20 cellular contexts compared by ENCODE assay signal in genomic region chr4:166198041-166198440, GRCh38.
"Had no signal": no experiment of that assay in that cellular context is flagged by ENCODE, and none has a peak within 500 bp of the region (broad histone marks: within the 10 kb centered on the region; RNA-seq: fewer than 3 reads in every experiment).

No MANE protein-coding gene starts in this region.

- H3K27me3 Mint-ChIP-seq: activated naive CD8-positive, alpha-beta T cell treated with anti-CD3 and anti-CD28 coated beads, Interleukin-2, amount 50 U/mL, for 24 hours; activated T-helper 17 cell treated with anti-CD3 and anti-CD28 coated beads, Interleukin-2, amount 50 U/mL, for 72 hours; naive B cell had no signal

- FAIRE-seq: kidney had no signal

- H3K27me3 ChIP-seq: heart left ventricle, left lung, tibial artery, vagina had no signal

- H3K4me3 Mint-ChIP-seq: activated naive CD8-positive, alpha-beta T cell treated with anti-CD3 and anti-CD28 coated beads, Interleukin-2, amount 50 U/mL, for 24 hours; activated T-helper 17 cell treated with anti-CD3 and anti-CD28 coated beads, Interleukin-2, amount 50 U/mL, for 72 hours; naive B cell; stimulated activated effector memory CD8-positive, alpha-beta T cell treated with anti-CD3 and anti-CD28 coated beads, Interleukin-12 subunit alpha, Interleukin-12 subunit beta, amount 100 ng/mL, for 72 hours; T-helper 1 cell treated with Interleukin-12 subunit alpha and Interleukin-12 subunit beta and Interleukin-4 antibody, amounts not matched to agents 30 μg/mL and 1 μg/mL, for 36 hours had no signal

- H3K9me3 ChIP-seq: heart left ventricle, left lung, tibial artery, vagina had no signal

- H3K27ac Mint-ChIP-seq: activated naive CD8-positive, alpha-beta T cell treated with anti-CD3 and anti-CD28 coated beads, Interleukin-2, amount 50 U/mL, for 24 hours; activated T-helper 17 cell treated with anti-CD3 and anti-CD28 coated beads, Interleukin-2, amount 50 U/mL, for 72 hours; naive B cell; stimulated activated effector memory CD8-positive, alpha-beta T cell treated with anti-CD3 and anti-CD28 coated beads, Interleukin-12 subunit alpha, Interleukin-12 subunit beta, amount 100 ng/mL, for 72 hours; T-helper 1 cell treated with Interleukin-12 subunit alpha and Interleukin-12 subunit beta and Interleukin-4 antibody, amounts not matched to agents 30 μg/mL and 1 μg/mL, for 36 hours had no signal

- H3K27ac ChIP-seq: heart left ventricle, left lung, parathyroid adenoma, tibial artery, vagina had no signal

- H3K36me3 Mint-ChIP-seq: naive B cell; stimulated activated effector memory CD8-positive, alpha-beta T cell treated with anti-CD3 and anti-CD28 coated beads, Interleukin-12 subunit alpha, Interleukin-12 subunit beta, amount 100 ng/mL, for 72 hours had no signal

- ATAC-seq: activated naive CD8-positive, alpha-beta T cell treated with anti-CD3 and anti-CD28 coated beads, Interleukin-2, amount 50 U/mL, for 24 hours; activated T-helper 17 cell treated with anti-CD3 and anti-CD28 coated beads, Interleukin-2, amount 50 U/mL, for 72 hours; heart left ventricle; left lung; stimulated activated effector memory CD8-positive, alpha-beta T cell treated with anti-CD3 and anti-CD28 coated beads, Interleukin-12 subunit alpha, Interleukin-12 subunit beta, amount 100 ng/mL, for 72 hours had no signal

- H3K36me3 ChIP-seq: heart left ventricle, left lung, tibial artery, vagina had no signal

- H3K4me1 ChIP-seq: heart left ventricle, left lung, parathyroid adenoma, tibial artery, vagina had no signal

- DNase-seq: activated CD4-positive, alpha-beta T cell treated with anti-CD3 and anti-CD28 coated beads, Interleukin-2, amount 50 U/mL, for 4 hours; activated CD4-positive, CD25-positive, alpha-beta regulatory T cell; activated naive CD4-positive, alpha-beta T cell treated with Interleukin-2 at 50 U/mL for 16 hours; activated naive CD8-positive, alpha-beta T cell treated with anti-CD3 and anti-CD28 coated beads, Interleukin-2, amount 50 U/mL, for 24 hours; aorta; effector CD8-positive, alpha-beta T cell; foreskin melanocyte; heart left ventricle; kidney; left lung; mammary epithelial cell; naive B cell; stimulated activated CD4-positive, alpha-beta T cell treated with anti-CD3 and anti-CD28 coated beads, Interleukin-12 subunit alpha, Interleukin-12 subunit beta, amount 100 ng/mL, for 4 hours; stimulated activated CD4-positive, alpha-beta T cell treated with anti-CD3 and anti-CD28 coated beads, Interleukin-2, amount 100 ng/mL, for 24 hours; tibial artery had no signal

- H3K4me3 ChIP-seq: heart left ventricle, left lung, tibial artery, vagina had no signal

- H3K9me3 Mint-ChIP-seq: activated naive CD8-positive, alpha-beta T cell treated with anti-CD3 and anti-CD28 coated beads, Interleukin-2, amount 50 U/mL, for 24 hours; T-helper 1 cell treated with Interleukin-12 subunit alpha and Interleukin-12 subunit beta and Interleukin-4 antibody, amounts not matched to agents 30 μg/mL and 1 μg/mL, for 36 hours had no signal

- H3K4me1 Mint-ChIP-seq: activated naive CD8-positive, alpha-beta T cell treated with anti-CD3 and anti-CD28 coated beads, Interleukin-2, amount 50 U/mL, for 24 hours; activated T-helper 17 cell treated with anti-CD3 and anti-CD28 coated beads, Interleukin-2, amount 50 U/mL, for 72 hours; naive B cell; stimulated activated effector memory CD8-positive, alpha-beta T cell treated with anti-CD3 and anti-CD28 coated beads, Interleukin-12 subunit alpha, Interleukin-12 subunit beta, amount 100 ng/mL, for 72 hours had no signal
